9 cellular contexts compared by ENCODE assay signal in the genomic region with DNA sequence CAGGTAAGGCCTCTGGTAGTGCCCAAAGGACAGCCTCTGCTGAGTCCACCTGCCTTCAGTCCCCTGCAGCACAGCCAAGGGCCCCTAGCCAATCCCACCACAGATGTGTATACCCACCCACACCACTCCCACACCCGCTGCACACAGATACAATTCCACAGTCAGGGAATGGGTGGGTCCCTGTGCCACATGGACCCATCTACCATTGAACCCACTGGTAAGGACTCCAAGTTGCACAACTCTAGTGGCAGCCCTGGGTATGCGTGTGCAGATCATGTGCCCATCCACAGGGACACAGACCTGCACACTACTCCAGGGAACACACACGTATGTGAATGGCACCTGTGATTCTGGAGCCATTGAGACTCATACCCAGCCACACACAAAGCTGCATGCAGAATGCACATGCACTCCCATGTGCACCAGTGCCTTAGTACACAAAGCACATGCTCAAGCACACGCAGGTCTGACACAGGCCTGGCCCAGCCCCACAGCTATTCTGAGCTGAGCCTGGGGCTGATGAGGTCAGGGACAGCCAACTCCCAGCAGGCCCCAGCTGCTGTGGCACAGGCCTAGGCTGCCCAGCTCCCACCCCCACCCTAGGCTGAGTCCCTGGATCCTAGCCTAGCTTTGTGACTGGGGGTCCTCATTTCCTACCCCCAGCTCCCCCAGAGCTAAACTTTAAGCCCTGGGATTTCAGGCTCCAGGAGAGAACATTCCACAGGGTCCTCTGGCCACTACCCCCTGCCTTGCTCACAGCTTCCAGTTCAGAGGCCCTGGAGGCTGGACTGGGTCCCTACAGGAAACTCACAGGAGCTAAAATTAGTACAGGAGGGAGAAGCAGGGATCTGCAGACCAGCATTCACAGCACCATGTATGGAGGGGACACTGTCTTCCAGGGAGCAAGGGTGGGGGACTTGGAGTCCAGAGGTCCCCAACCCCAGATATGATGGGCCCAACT. TPM values are rescaled to one million over a fixed set of nuclear protein-coding genes. Genes with fewer than 3 reads are reported as not detected.
DNase-seq lines count a peak whose midpoint lies in the region; ATAC-seq and TF ChIP-seq lines count a peak whose summit lies in the region.
"Had no signal": no experiment of that assay in that cellular context is flagged by ENCODE, and none has a peak within 500 bp of the region (broad histone marks: within the 10 kb centered on the region; RNA-seq: fewer than 3 reads in every experiment).

No MANE protein-coding gene starts in this region.

- no peak for TF ChIP-seq CTCF in transverse colon (IDR thresholded peaks at IDR 0.05)

- WGBS in transverse colon (ENCODE audit: low coverage in 1 of 2), 2 donors: 84% methylated on average over 4 of the region's 4 CpGs; no CpG with 5 or more reads in 1 of the 2 donors

- H3K27ac ChIP-seq in transverse colon: peak overlapping the region in 3 of 4 donors; percentile 30 to 83 (median 53)
- H3K27ac ChIP-seq: A549 had no signal

- intact Hi-C loops in activated CD4-positive, alpha-beta T cell treated with anti-CD3 and anti-CD28 coated beads, Interleukin-2, amount 10 ng/mL, durations not matched to agents 24 days and 14 days (cut with micrococcal nuclease): no loop called here
- intact Hi-C loops in transverse colon (cut with DNase I; ENCODE audit: low total_unique reads): no loop called here

- H3K9me3 Mint-ChIP-seq in activated CD4-positive, alpha-beta T cell treated with anti-CD3 and anti-CD28 coated beads, Interleukin-2, amount 10 ng/mL, durations not matched to agents 24 days and 14 days: no peaks in the 10 kb centered on the region
- H3K9me3 Mint-ChIP-seq in central memory CD8-positive, alpha-beta T cell: no peaks in the 10 kb centered on the region

- in situ Hi-C loops in transverse colon (cut with MboI; ENCODE audit: low pct_ligation_motif_present in 1 of 4, low pct_unique_long_range_greater_than_20kb in 1 of 4, low sequenced_read_pairs in 3 of 4): no loop called here

- peaks cover 33% of the 10 kb centered on the region for H3K27me3 Mint-ChIP-seq in activated CD4-positive, alpha-beta T cell treated with anti-CD3 and anti-CD28 coated beads, Interleukin-2, amount 10 ng/mL, durations not matched to agents 24 days and 14 days
- H3K27me3 Mint-ChIP-seq in central memory CD8-positive, alpha-beta T cell: no peaks in the 10 kb centered on the region

- H3K4me3 ChIP-seq in transverse colon: no peak overlapping the region
- H3K4me3 ChIP-seq: A549 had no signal

- no peak for TF ChIP-seq EP300 in transverse colon (IDR thresholded peaks at IDR 0.05; ENCODE audit: low read depth)

- no peaks in the 10 kb centered on the region for H3K9me3 ChIP-seq in transverse colon
- H3K9me3 ChIP-seq: A549 had no signal

- H3K4me3 Mint-ChIP-seq in activated CD4-positive, alpha-beta T cell treated with anti-CD3 and anti-CD28 coated beads, Interleukin-2, amount 10 ng/mL, durations not matched to agents 24 days and 14 days: peak overlapping the region; percentile 52
- peak overlapping the region; percentile 70 for H3K4me3 Mint-ChIP-seq in central memory CD8-positive, alpha-beta T cell

- H3K4me1 ChIP-seq in transverse colon: peaks cover 7 to 61% (median 37%) of the 10 kb centered on the region in 4 donors

- no peak for ATAC-seq in central memory CD8-positive, alpha-beta T cell (replicated peaks; ENCODE audit: extremely low read depth, poor library complexity, severe bottlenecking)
- ATAC-seq in GM18868 (IDR thresholded peaks at IDR 0.05; ENCODE audit: unreplicated experiment) (no peak), GM21576 (IDR thresholded peaks at IDR 0.05; ENCODE audit: unreplicated experiment) (no peak)

- no peak for TF ChIP-seq POLR2A in transverse colon (IDR thresholded peaks at IDR 0.05)

- no peak for DNase-seq in activated CD4-positive, alpha-beta T cell treated with anti-CD3 and anti-CD28 coated beads, Interleukin-2, amount 10 ng/mL, durations not matched to agents 24 days and 14 days
- no peak for DNase-seq in activated CD4-positive, alpha-beta T cell treated with anti-CD3 and anti-CD28 coated beads for 1 hour
- DNase-seq in central memory CD8-positive, alpha-beta T cell (ENCODE audit: low spot score in 2 of 2): no peak
- peak; percentile 57 for DNase-seq in kidney tubule cell (ENCODE audit: low spot score)
- DNase-seq in transverse colon: no peak
- DNase-seq in A172 (ENCODE audit: low spot score): no peak

- H3K27ac Mint-ChIP-seq in activated CD4-positive, alpha-beta T cell treated with anti-CD3 and anti-CD28 coated beads, Interleukin-2, amount 10 ng/mL, durations not matched to agents 24 days and 14 days: peak overlapping the region; percentile 1
- H3K27ac Mint-ChIP-seq in central memory CD8-positive, alpha-beta T cell (ENCODE audit: low read depth): no peak overlapping the region

- peaks cover 22% of the 10 kb centered on the region for H3K4me1 Mint-ChIP-seq in activated CD4-positive, alpha-beta T cell treated with anti-CD3 and anti-CD28 coated beads, Interleukin-2, amount 10 ng/mL, durations not matched to agents 24 days and 14 days
- H3K4me1 Mint-ChIP-seq in central memory CD8-positive, alpha-beta T cell: peaks cover 29% of the 10 kb centered on the region

- peaks cover 13% of the 10 kb centered on the region for H3K27me3 ChIP-seq in transverse colon

- no peaks in the 10 kb centered on the region for H3K36me3 ChIP-seq in transverse colon

- H3K36me3 Mint-ChIP-seq in activated CD4-positive, alpha-beta T cell treated with anti-CD3 and anti-CD28 coated beads, Interleukin-2, amount 10 ng/mL, durations not matched to agents 24 days and 14 days (ENCODE audit: low read depth): no peaks in the 10 kb centered on the region
- H3K36me3 Mint-ChIP-seq in central memory CD8-positive, alpha-beta T cell (ENCODE audit: insufficient read depth): no peaks in the 10 kb centered on the region

RNA-seq across cellular contexts. Expression of a gene that starts 2.8 kb away (rescaled TPM):
- 0.47 and 0.99 TPM in 2 replicates for total RNA-seq in activated CD4-positive, alpha-beta T cell treated with anti-CD3 and anti-CD28 coated beads, Interleukin-2, amount 10 ng/mL, durations not matched to agents 24 days and 14 days
- 100 to 1,000 TPM in 2 of 4 donors, 10 to 100 TPM in 2; 67.5 to 212 (median 116) TPM for total RNA-seq in transverse colon
- 5.4 and 5.6 TPM in 2 replicates for total RNA-seq in A172 (2014; rRNA removed; shearing (Covaris generic))

RNA-seq across cellular contexts. Expression of a gene that starts 5.0 kb away (rescaled TPM):
- 0.19 TPM in 1 of 2 replicates, not detected in the other for total RNA-seq in activated CD4-positive, alpha-beta T cell treated with anti-CD3 and anti-CD28 coated beads, Interleukin-2, amount 10 ng/mL, durations not matched to agents 24 days and 14 days
- not detected for total RNA-seq in transverse colon
- total RNA-seq in A172 (2014; rRNA removed; shearing (Covaris generic)): 0.12 TPM in 1 of 2 replicates, not detected in the other

RNA-seq across cellular contexts. Expression of a gene that starts 21.4 kb away (rescaled TPM):
- not detected in 2 replicates for total RNA-seq in activated CD4-positive, alpha-beta T cell treated with anti-CD3 and anti-CD28 coated beads, Interleukin-2, amount 10 ng/mL, durations not matched to agents 24 days and 14 days
- total RNA-seq in transverse colon: under 1 TPM in 1 of 4 donors, not detected in 3; 0.14 TPM
- not detected in 2 replicates for total RNA-seq in A172 (2014; rRNA removed; shearing (Covaris generic))

Comparison
In these comparisons a context has a peak if more than half of its experiments do, and no peak if none do; other contexts are left out.
1. RNA of a gene that starts 2.8 kb away (total RNA-seq): 67.5 to 212 TPM in transverse colon; 5.4 to 5.6 TPM in A172 and 0.47 to 0.99 TPM in activated CD4-positive, alpha-beta T cell treated with anti-CD3 and anti-CD28 coated beads, Interleukin-2, amount 10 ng/mL, durations not matched to agents 24 days and 14 days; every median in the first group is over 10 times any median in the second.